7 cellular contexts compared by ENCODE assay signal in genomic region chr1:37478451-37478871, GRCh38. TPM values are rescaled to one million over a fixed set of nuclear protein-coding genes. Genes with fewer than 3 reads are reported as not detected.
A peak's percentile ranks its signal among the peaks of the same experiment; 100 is the strongest.
DNase-seq lines count a peak whose midpoint lies in the region; ATAC-seq and TF ChIP-seq lines count a peak whose summit lies in the region.

No MANE protein-coding gene starts in this region.

- WGBS in spleen, 5 donors: 52 to 82% (median 64%) methylated on average over 8 of the region's 8 CpGs

- no peaks in the 10 kb centered on the region for H3K27me3 ChIP-seq in WERI-Rb-1 (ENCODE audit: insufficient read depth, low read depth, severe bottlenecking)
- no peaks in the 10 kb centered on the region for H3K27me3 ChIP-seq in spleen (replicated peaks in 1 of 7)

- DNase-seq in HFFc6: peak; percentile 82
- DNase-seq in WERI-Rb-1: no peak
- DNase-seq in epithelial cell of prostate (ENCODE audit: low read depth, low spot score): no peak
- DNase-seq in spleen: no peak
- no peak for DNase-seq in NCI-H446 (lab: John Stamatoyannopoulos, UW)
- no peak for DNase-seq in NCI-H748 (lab: John Stamatoyannopoulos, UW; ENCODE audit: unreplicated experiment)

- no peak for TF ChIP-seq POLR2A in spleen (IDR thresholded peaks at IDR 0.05)

- no peaks in the 10 kb centered on the region for H3K9me3 Mint-ChIP-seq in HFFc6

- peak overlapping the region; percentile 89 for H3K4me3 Mint-ChIP-seq in HFFc6

- peaks cover 56% of the 10 kb centered on the region for H3K4me1 Mint-ChIP-seq in HFFc6 (ENCODE audit: low read depth)

- H3K27ac ChIP-seq in WERI-Rb-1: peak overlapping the region; percentile 88
- H3K27ac ChIP-seq in epithelial cell of prostate: peak overlapping the region; percentile 99
- H3K27ac ChIP-seq in spleen: peak overlapping the region; percentile 76 to 98 (median 94)

- H3K36me3 Mint-ChIP-seq in HFFc6 (ENCODE audit: low read depth): peaks cover 28% of the 10 kb centered on the region

- no peak for TF ChIP-seq CTCF in HFFc6 (IDR thresholded peaks at IDR 0.05)
- TF ChIP-seq CTCF in WERI-Rb-1 (IDR thresholded peaks at IDR 0.05; ENCODE audit: low read depth, low read length): no peak
- no peak for TF ChIP-seq CTCF in spleen (IDR thresholded peaks at IDR 0.05 in 8 of 11, conservative IDR thresholded peaks at IDR 0.05 in 3 of 11)

- H3K4me3 ChIP-seq in WERI-Rb-1 (ENCODE audit: low read depth, low read length) (no peak overlapping the region), spleen (peak overlapping the region; percentile 83 to 97 (median 86))

- H3K27ac Mint-ChIP-seq in HFFc6: peak overlapping the region; percentile 100

- ATAC-seq in HG02798 (IDR thresholded peaks at IDR 0.05; ENCODE audit: poor library complexity, unreplicated experiment): no peak

- peaks cover 60 to 94% (median 82%) of the 10 kb centered on the region in 6 donors for H3K4me1 ChIP-seq in spleen

- peaks cover 2% of the 10 kb centered on the region; the same call in 1 of the 2 replicates for H3K27me3 Mint-ChIP-seq in HFFc6 (ENCODE audit: insufficient read depth)

- H3K9me3 ChIP-seq in WERI-Rb-1 (ENCODE audit: severe bottlenecking) (no peaks in the 10 kb centered on the region), spleen (no peaks in the 10 kb centered on the region)

- intact Hi-C loops in spleen (cut with DNase I; ENCODE audit: low total_unique reads): no loop called here

- H3K36me3 ChIP-seq in WERI-Rb-1 (peaks cover 71% of the 10 kb centered on the region), spleen (peaks cover 3 to 77% (median 48%) of the 10 kb centered on the region in 6 donors)

RNA-seq across cellular contexts. Expression of gene ZC3H12A, which starts 4.1 kb away (rescaled TPM):
- 1 to 10 TPM; 5.6 to 7.0 (median 6.3) TPM for total RNA-seq in HFFc6 (2021; fragmentation: NEBNext Ultra II Directional; extraction: Animal tissue kit (Norgen Biotek cat#: 25700))
- total RNA-seq in spleen: 10 to 100 TPM; 18.0 to 33.1 (median 21.3) TPM
- 10 to 100 TPM in 2 of 3 donors, 1 to 10 TPM in 1; 9.7 to 12.8 (median 11.3) TPM for polyA plus RNA-seq in spleen

RNA-seq across cellular contexts. Expression of gene MEAF6, which starts 36.1 kb away (rescaled TPM):
- total RNA-seq in HFFc6 (2021; fragmentation: NEBNext Ultra II Directional; extraction: Animal tissue kit (Norgen Biotek cat#: 25700)): 10 to 100 TPM; 52.6 to 63.8 (median 56.9) TPM
- 10 to 100 TPM; 39.5 to 69.0 (median 51.1) TPM for total RNA-seq in spleen
- 10 to 100 TPM; 56.5 to 59.8 (median 57.7) TPM for polyA plus RNA-seq in spleen
